In genomic region chrX:70554523-70554922, GRCh38 we compare ENCODE assay signal across 15 cellular contexts.
A peak's percentile ranks its signal among the peaks of the same experiment; 100 is the strongest.
DNase-seq lines count a peak whose midpoint lies in the region; ATAC-seq and TF ChIP-seq lines count a peak whose summit lies in the region.
"Had no signal": no experiment of that assay in that cellular context is flagged by ENCODE, and none has a peak within 500 bp of the region (broad histone marks: within the 10 kb centered on the region; RNA-seq: fewer than 3 reads in every experiment).

No MANE protein-coding gene starts in this region.

- no peaks in the 10 kb centered on the region for H3K4me1 ChIP-seq in ascending aorta

- TF ChIP-seq CTCF in cardiac fibroblast (IDR thresholded peaks at IDR 0.05; ENCODE audit: low read depth, low read length) (no peak), ascending aorta (IDR thresholded peaks at IDR 0.05) (no peak)

- no peak for ATAC-seq in HG03571 (IDR thresholded peaks at IDR 0.05; ENCODE audit: unreplicated experiment)
- ATAC-seq: GM23338 had no signal

- no peak overlapping the region for H3K27ac ChIP-seq in ascending aorta

- intact Hi-C loops in ascending aorta (cut with DNase I) = loop anchor here (1.0 kb wide), 1 partner anchor 100 kb away; no protein-coding TSS in a partner anchor

- H3K36me3 ChIP-seq in ascending aorta = no peaks in the 10 kb centered on the region

- no peak overlapping the region for H3K4me3 ChIP-seq in cardiac fibroblast (replicated peaks in 1 of 2; ENCODE audit: low read depth in 2 of 2, low read length in 2 of 2)
- no peak overlapping the region for H3K4me3 ChIP-seq in ascending aorta
- H3K4me3 ChIP-seq: GM23338, PC-9 had no signal

- DNase-seq in AG20443 (ENCODE audit: low spot score) = peak; percentile 12
- peak; percentile 11 for DNase-seq in GM04503 (ENCODE audit: low read depth)
- DNase-seq in cardiac fibroblast (ENCODE audit: low read depth in 2 of 2) = peak; percentile 3 to 24
- DNase-seq in fibroblast of the conjunctiva (ENCODE audit: low read depth) = peak; percentile 10
- no peak for DNase-seq in stimulated activated CD4-positive, alpha-beta T cell treated with anti-CD3 and anti-CD28 coated beads, Interleukin-2, amount 100 ng/mL, for 48 hours
- no peak for DNase-seq in hypothalamus (lab: John Stamatoyannopoulos, UW)
- DNase-seq in ascending aorta (ENCODE audit: low spot score in 2 of 2) = no peak
- DNase-seq: CD4-positive, alpha-beta T cell; DMS79; NCI-H1436; NCI-H2029 treated with DMSO at 0.1 percent for 48 hours; NCI-H510A had no signal

- no peaks in the 10 kb centered on the region for H3K9me3 ChIP-seq in ascending aorta

- H3K27me3 ChIP-seq in ascending aorta = no peaks in the 10 kb centered on the region

Comparison
In these comparisons a context has a peak if more than half of its experiments do, and no peak if none do; other contexts are left out.
1. DNase-seq: peak in AG20443 (single experiment), GM04503 (single experiment), cardiac fibroblast (2 of 2) and fibroblast of the conjunctiva (single experiment); none in stimulated activated CD4-positive, alpha-beta T cell treated with anti-CD3 and anti-CD28 coated beads, Interleukin-2, amount 100 ng/mL, for 48 hours (0 of 2), hypothalamus (0 of 51) and ascending aorta (0 of 2).